ENCODE assay signal across 20 cellular contexts in genomic region chr7:143016996-143017395, GRCh38.
"Had no signal": no experiment of that assay in that cellular context is flagged by ENCODE, and none has a peak within 500 bp of the region (broad histone marks: within the 10 kb centered on the region; RNA-seq: fewer than 3 reads in every experiment).

No MANE protein-coding gene starts in this region.

- H3K27me3 ChIP-seq: brain microvascular endothelial cell, testis had no signal

- H3K36me3 ChIP-seq: brain microvascular endothelial cell had no signal

- DNase-seq: activated CD4-positive, alpha-beta memory T cell treated with anti-CD3 and anti-CD28 coated beads for 36 hours; activated CD4-positive, alpha-beta T cell treated with anti-CD3 and anti-CD28 coated beads for 1 hour; activated CD8-positive, alpha-beta memory T cell treated with anti-CD3 and anti-CD28 coated beads, Interleukin-2, amount 50 U/mL, for 4 hours; activated gamma-delta T cell treated with Interleukin-2 at 50 U/mL for 16 hours; activated naive CD8-positive, alpha-beta T cell treated with anti-CD3 and anti-CD28 coated beads for 36 hours; activated T-cell treated with anti-CD3 and anti-CD28 coated beads, Interleukin-2, amount 50 U/mL, for 72 hours; brain microvascular endothelial cell; cerebellar nuclear complex; dermis blood vessel endothelial cell; glutamatergic neuron; mammary epithelial cell; mucosa of descending colon; nucleus accumbens; psoas muscle; stimulated activated CD4-positive, alpha-beta T cell treated with anti-CD3 and anti-CD28 coated beads, Interleukin-12 subunit alpha, Interleukin-12 subunit beta, amount 100 ng/mL, for 4 hours; stimulated activated naive CD8-positive, alpha-beta T cell treated with anti-CD3 and anti-CD28 coated beads, Interleukin-15, Interleukin-2, amounts not matched to agents 100 U/mL and 50 U/mL, for 24 hours; testis had no signal

- H3K27ac Mint-ChIP-seq: activated CD4-positive, alpha-beta memory T cell treated with anti-CD3 and anti-CD28 coated beads for 36 hours; activated naive CD8-positive, alpha-beta T cell treated with anti-CD3 and anti-CD28 coated beads for 36 hours; activated T-cell treated with anti-CD3 and anti-CD28 coated beads, Interleukin-2, amount 50 U/mL, for 72 hours; natural killer cell treated with Interleukin-12 subunit alpha and Interleukin-12 subunit beta and Interleukin-15 and Interleukin-18, amount 100 ng/mL, for 72 hours had no signal

- ATAC-seq: activated T-cell treated with anti-CD3 and anti-CD28 coated beads, Interleukin-2, amount 50 U/mL, for 72 hours; left lobe of liver; mucosa of descending colon; natural killer cell treated with Interleukin-12 subunit alpha and Interleukin-12 subunit beta and Interleukin-15 and Interleukin-18, amount 100 ng/mL, for 72 hours; psoas muscle; sciatic nerve; stimulated activated naive CD8-positive, alpha-beta T cell treated with anti-CD3 and anti-CD28 coated beads, Interleukin-15, Interleukin-2, amounts not matched to agents 100 U/mL and 50 U/mL, for 24 hours had no signal

- H3K4me3 ChIP-seq: mucosa of descending colon, psoas muscle, testis had no signal

- H3K36me3 Mint-ChIP-seq: activated CD4-positive, alpha-beta memory T cell treated with anti-CD3 and anti-CD28 coated beads for 36 hours; activated naive CD8-positive, alpha-beta T cell treated with anti-CD3 and anti-CD28 coated beads for 36 hours; natural killer cell treated with Interleukin-12 subunit alpha and Interleukin-12 subunit beta and Interleukin-15 and Interleukin-18, amount 100 ng/mL, for 72 hours had no signal

- H3K4me1 Mint-ChIP-seq: activated naive CD8-positive, alpha-beta T cell treated with anti-CD3 and anti-CD28 coated beads for 36 hours had no signal

- H3K9me3 ChIP-seq: mucosa of descending colon, psoas muscle, testis had no signal

- H3K9me3 Mint-ChIP-seq: activated CD4-positive, alpha-beta memory T cell treated with anti-CD3 and anti-CD28 coated beads for 36 hours; activated naive CD8-positive, alpha-beta T cell treated with anti-CD3 and anti-CD28 coated beads for 36 hours; activated T-cell treated with anti-CD3 and anti-CD28 coated beads, Interleukin-2, amount 50 U/mL, for 72 hours; natural killer cell treated with Interleukin-12 subunit alpha and Interleukin-12 subunit beta and Interleukin-15 and Interleukin-18, amount 100 ng/mL, for 72 hours had no signal

- H3K4me3 Mint-ChIP-seq: activated CD4-positive, alpha-beta memory T cell treated with anti-CD3 and anti-CD28 coated beads for 36 hours; activated naive CD8-positive, alpha-beta T cell treated with anti-CD3 and anti-CD28 coated beads for 36 hours; activated T-cell treated with anti-CD3 and anti-CD28 coated beads, Interleukin-2, amount 50 U/mL, for 72 hours; natural killer cell treated with Interleukin-12 subunit alpha and Interleukin-12 subunit beta and Interleukin-15 and Interleukin-18, amount 100 ng/mL, for 72 hours had no signal
